In genomic region chr19:45423589-45424190, GRCh38 we compare ENCODE assay signal across 1 cellular context.
TF ChIP-seq lines count a peak whose summit lies in the region.

Gene ERCC1, minus strand, starts transcription at chr19:45423917. Its CDS starts 543 bp downstream, at chr19:45423374.

TF ChIP-seq in HepG2, 621 proteins besides CTCF, POLR2A, EP300 and RAD21 (continued from another document and continues in another):
- TF ChIP-seq ZNF407 (CRISPR knock-in tag; IDR thresholded peaks at IDR 0.05; ENCODE audit: not compliant biosample characterization) = no peak
- TF ChIP-seq SMAD9 (CRISPR knock-in tag; IDR thresholded peaks at IDR 0.05) = no peak
- TF ChIP-seq ZZZ3 (CRISPR knock-in tag; IDR thresholded peaks at IDR 0.05; ENCODE audit: borderline replicate concordance) = peak; percentile 75; the same call in 1 of the 2 replicates
- TF ChIP-seq ELF1 (CRISPR knock-in tag; IDR thresholded peaks at IDR 0.05) = peak; percentile 94
- TF ChIP-seq ZNF441 (CRISPR knock-in tag; IDR thresholded peaks at IDR 0.05; ENCODE audit: borderline replicate concordance) = peak; percentile 51; the same call in 1 of the 2 replicates
- TF ChIP-seq, protein P1, sequence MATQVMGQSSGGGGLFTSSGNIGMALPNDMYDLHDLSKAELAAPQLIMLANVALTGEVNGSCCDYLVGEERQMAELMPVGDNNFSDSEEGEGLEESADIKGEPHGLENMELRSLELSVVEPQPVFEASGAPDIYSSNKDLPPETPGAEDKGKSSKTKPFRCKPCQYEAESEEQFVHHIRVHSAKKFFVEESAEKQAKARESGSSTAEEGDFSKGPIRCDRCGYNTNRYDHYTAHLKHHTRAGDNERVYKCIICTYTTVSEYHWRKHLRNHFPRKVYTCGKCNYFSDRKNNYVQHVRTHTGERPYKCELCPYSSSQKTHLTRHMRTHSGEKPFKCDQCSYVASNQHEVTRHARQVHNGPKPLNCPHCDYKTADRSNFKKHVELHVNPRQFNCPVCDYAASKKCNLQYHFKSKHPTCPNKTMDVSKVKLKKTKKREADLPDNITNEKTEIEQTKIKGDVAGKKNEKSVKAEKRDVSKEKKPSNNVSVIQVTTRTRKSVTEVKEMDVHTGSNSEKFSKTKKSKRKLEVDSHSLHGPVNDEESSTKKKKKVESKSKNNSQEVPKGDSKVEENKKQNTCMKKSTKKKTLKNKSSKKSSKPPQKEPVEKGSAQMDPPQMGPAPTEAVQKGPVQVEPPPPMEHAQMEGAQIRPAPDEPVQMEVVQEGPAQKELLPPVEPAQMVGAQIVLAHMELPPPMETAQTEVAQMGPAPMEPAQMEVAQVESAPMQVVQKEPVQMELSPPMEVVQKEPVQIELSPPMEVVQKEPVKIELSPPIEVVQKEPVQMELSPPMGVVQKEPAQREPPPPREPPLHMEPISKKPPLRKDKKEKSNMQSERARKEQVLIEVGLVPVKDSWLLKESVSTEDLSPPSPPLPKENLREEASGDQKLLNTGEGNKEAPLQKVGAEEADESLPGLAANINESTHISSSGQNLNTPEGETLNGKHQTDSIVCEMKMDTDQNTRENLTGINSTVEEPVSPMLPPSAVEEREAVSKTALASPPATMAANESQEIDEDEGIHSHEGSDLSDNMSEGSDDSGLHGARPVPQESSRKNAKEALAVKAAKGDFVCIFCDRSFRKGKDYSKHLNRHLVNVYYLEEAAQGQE (IDR thresholded peaks at IDR 0.05; ENCODE audit: borderline replicate concordance in 1 of 2, low read depth in 1 of 2, low read length in 2 of 2) = peak in 1 of 2 experiments; percentile 41; a peak in 1 of 4 replicates
- TF ChIP-seq, protein P2, sequence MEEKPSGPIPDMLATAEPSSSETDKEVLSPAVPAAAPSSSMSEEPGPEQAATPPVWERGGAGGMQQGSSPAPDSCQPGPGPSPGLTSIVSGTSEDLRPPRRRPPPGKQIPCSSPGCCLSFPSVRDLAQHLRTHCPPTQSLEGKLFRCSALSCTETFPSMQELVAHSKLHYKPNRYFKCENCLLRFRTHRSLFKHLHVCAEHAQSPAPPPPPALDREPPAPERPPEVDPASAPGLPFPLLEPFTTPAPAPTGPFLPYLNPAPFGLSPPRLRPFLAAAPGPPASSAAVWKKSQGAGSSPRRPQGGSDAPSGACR (CRISPR knock-in tag; IDR thresholded peaks at IDR 0.05) = 0 out of 2 replicates have a peak, but pooled peaks have one; percentile 25
- peak; percentile 87; the same call in 1 of the 2 replicates for TF ChIP-seq ZNF543 (CRISPR knock-in tag; IDR thresholded peaks at IDR 0.05)
- TF ChIP-seq ZNF383 (CRISPR knock-in tag; IDR thresholded peaks at IDR 0.05; ENCODE audit: borderline replicate concordance) = peak; percentile 70; the same call in 1 of the 2 replicates
- no peak for TF ChIP-seq ISX (CRISPR knock-in tag; conservative IDR thresholded peaks at IDR 0.05)
- TF ChIP-seq CBX5 (CRISPR knock-in tag; IDR thresholded peaks at IDR 0.05; ENCODE audit: borderline replicate concordance) = peak; percentile 90; the same call in 1 of the 2 replicates
- peak; percentile 30; the same call in 1 of the 2 replicates for TF ChIP-seq ATF1 (CRISPR knock-in tag; IDR thresholded peaks at IDR 0.05)
- peak; percentile 22 for TF ChIP-seq KDM4B (CRISPR knock-in tag; IDR thresholded peaks at IDR 0.05)
- TF ChIP-seq ZNF644 (CRISPR knock-in tag; IDR thresholded peaks at IDR 0.05; ENCODE audit: low read depth) = peak; percentile 51; the same call in 1 of the 2 replicates
- peak; percentile 95 for TF ChIP-seq ZNF761 (CRISPR knock-in tag; conservative IDR thresholded peaks at IDR 0.05)
- no peak for TF ChIP-seq HMGA1 (CRISPR knock-in tag; conservative IDR thresholded peaks at IDR 0.05)
- peak; percentile 82; the same call in 1 of the 2 replicates for TF ChIP-seq MXD1 (CRISPR knock-in tag; IDR thresholded peaks at IDR 0.05)
- no peak for TF ChIP-seq ZBTB7B (CRISPR knock-in tag; IDR thresholded peaks at IDR 0.05)
- TF ChIP-seq ZNF639 (CRISPR knock-in tag; conservative IDR thresholded peaks at IDR 0.05) = peak; percentile 69
- peak; percentile 75 for TF ChIP-seq HDAC1 (CRISPR knock-in tag; IDR thresholded peaks at IDR 0.05)
- peak; percentile 91 for TF ChIP-seq ZNF501 (CRISPR knock-in tag; IDR thresholded peaks at IDR 0.05)
- TF ChIP-seq IRX3 (CRISPR knock-in tag; IDR thresholded peaks at IDR 0.05; ENCODE audit: borderline replicate concordance, low read depth) = no peak
- peak; percentile 68; the same call in 1 of the 2 replicates for TF ChIP-seq ZNF430 (CRISPR knock-in tag; IDR thresholded peaks at IDR 0.05)
- TF ChIP-seq TEAD2 (CRISPR knock-in tag; IDR thresholded peaks at IDR 0.05) = no peak
- TF ChIP-seq ZNF614 (CRISPR knock-in tag; IDR thresholded peaks at IDR 0.05; ENCODE audit: borderline replicate concordance) = peak; percentile 75
- peak; percentile 84; the same call in 1 of the 2 replicates for TF ChIP-seq ZNF678 (CRISPR knock-in tag; IDR thresholded peaks at IDR 0.05)
- no peak for TF ChIP-seq ZBTB7A (CRISPR knock-in tag; IDR thresholded peaks at IDR 0.05)
- TF ChIP-seq FOXO1 (CRISPR knock-in tag; IDR thresholded peaks at IDR 0.05) = peak; percentile 52
- TF ChIP-seq ZNF124 (CRISPR knock-in tag; IDR thresholded peaks at IDR 0.05) = peak; percentile 65; the same call in 1 of the 2 replicates
- TF ChIP-seq, protein P3, sequence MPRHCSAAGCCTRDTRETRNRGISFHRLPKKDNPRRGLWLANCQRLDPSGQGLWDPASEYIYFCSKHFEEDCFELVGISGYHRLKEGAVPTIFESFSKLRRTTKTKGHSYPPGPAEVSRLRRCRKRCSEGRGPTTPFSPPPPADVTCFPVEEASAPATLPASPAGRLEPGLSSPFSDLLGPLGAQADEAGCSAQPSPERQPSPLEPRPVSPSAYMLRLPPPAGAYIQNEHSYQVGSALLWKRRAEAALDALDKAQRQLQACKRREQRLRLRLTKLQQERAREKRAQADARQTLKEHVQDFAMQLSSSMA (CRISPR knock-in tag; IDR thresholded peaks at IDR 0.05) = peak; percentile 86; the same call in 1 of the 2 replicates
- TF ChIP-seq PPARG (CRISPR knock-in tag; conservative IDR thresholded peaks at IDR 0.05) = peak; percentile 52; the same call in 1 of the 2 replicates
- peak; percentile 74 for TF ChIP-seq YEATS2 (CRISPR knock-in tag; IDR thresholded peaks at IDR 0.05; ENCODE audit: borderline replicate concordance)
- 0 out of 2 replicates have a peak, but pooled peaks have one; percentile 58 for TF ChIP-seq MYNN (CRISPR knock-in tag; IDR thresholded peaks at IDR 0.05; ENCODE audit: low read depth)
- 0 out of 2 replicates have a peak, but pooled peaks have one; percentile 46 for TF ChIP-seq ZNF878 (CRISPR knock-in tag; IDR thresholded peaks at IDR 0.05)
- TF ChIP-seq RFX3 (CRISPR knock-in tag; IDR thresholded peaks at IDR 0.05) = no peak
- TF ChIP-seq YY1 (IDR thresholded peaks at IDR 0.05; ENCODE audit: insufficient read depth, insufficient replicate concordance, low read depth, low read length) = no peak
- peak; percentile 66; the same call in 1 of the 2 replicates for TF ChIP-seq ZNF652 (CRISPR knock-in tag; IDR thresholded peaks at IDR 0.05; ENCODE audit: borderline replicate concordance, low read depth)
- peak; percentile 52 for TF ChIP-seq ZNF768 (CRISPR knock-in tag; IDR thresholded peaks at IDR 0.05)
- TF ChIP-seq ZNF274 (CRISPR knock-in tag; IDR thresholded peaks at IDR 0.05) = peak; percentile 60; the same call in 1 of the 2 replicates
- peak; percentile 56 for TF ChIP-seq ZNF747 (CRISPR knock-in tag; IDR thresholded peaks at IDR 0.05; ENCODE audit: borderline replicate concordance)
- peak; percentile 87; the same call in 1 of the 2 replicates for TF ChIP-seq FIP1L1 (IDR thresholded peaks at IDR 0.05; ENCODE audit: borderline replicate concordance, insufficient read depth, low read depth, low read length)
- 0 out of 2 replicates have a peak, but pooled peaks have one; percentile 39 for TF ChIP-seq ZNF329 (CRISPR knock-in tag; IDR thresholded peaks at IDR 0.05; ENCODE audit: low read depth)
- peak; percentile 85 for TF ChIP-seq HNF1B (CRISPR knock-in tag; IDR thresholded peaks at IDR 0.05)
- no peak for TF ChIP-seq HNRNPH1 (optimal IDR thresholded peaks at IDR 0.05; ENCODE audit: low read depth, low read length)
